In genomic region chr9:84432746-84433145, GRCh38 we compare ENCODE assay signal across 8 cellular contexts.
"Had no signal": no experiment of that assay in that cellular context is flagged by ENCODE, and none has a peak within 500 bp of the region (broad histone marks: within the 10 kb centered on the region; RNA-seq: fewer than 3 reads in every experiment).

No MANE protein-coding gene starts in this region.

- DNase-seq: GDM1, GF-D8 had no signal

- FAIRE-seq: G401.6, GM12878, GM12891, GM12892, GM18507, GM19239 had no signal

- H3K4me3 ChIP-seq: GM12878 had no signal

- ATAC-seq: GM12878 had no signal
